2 cellular contexts compared by ENCODE assay signal in the genomic region with DNA sequence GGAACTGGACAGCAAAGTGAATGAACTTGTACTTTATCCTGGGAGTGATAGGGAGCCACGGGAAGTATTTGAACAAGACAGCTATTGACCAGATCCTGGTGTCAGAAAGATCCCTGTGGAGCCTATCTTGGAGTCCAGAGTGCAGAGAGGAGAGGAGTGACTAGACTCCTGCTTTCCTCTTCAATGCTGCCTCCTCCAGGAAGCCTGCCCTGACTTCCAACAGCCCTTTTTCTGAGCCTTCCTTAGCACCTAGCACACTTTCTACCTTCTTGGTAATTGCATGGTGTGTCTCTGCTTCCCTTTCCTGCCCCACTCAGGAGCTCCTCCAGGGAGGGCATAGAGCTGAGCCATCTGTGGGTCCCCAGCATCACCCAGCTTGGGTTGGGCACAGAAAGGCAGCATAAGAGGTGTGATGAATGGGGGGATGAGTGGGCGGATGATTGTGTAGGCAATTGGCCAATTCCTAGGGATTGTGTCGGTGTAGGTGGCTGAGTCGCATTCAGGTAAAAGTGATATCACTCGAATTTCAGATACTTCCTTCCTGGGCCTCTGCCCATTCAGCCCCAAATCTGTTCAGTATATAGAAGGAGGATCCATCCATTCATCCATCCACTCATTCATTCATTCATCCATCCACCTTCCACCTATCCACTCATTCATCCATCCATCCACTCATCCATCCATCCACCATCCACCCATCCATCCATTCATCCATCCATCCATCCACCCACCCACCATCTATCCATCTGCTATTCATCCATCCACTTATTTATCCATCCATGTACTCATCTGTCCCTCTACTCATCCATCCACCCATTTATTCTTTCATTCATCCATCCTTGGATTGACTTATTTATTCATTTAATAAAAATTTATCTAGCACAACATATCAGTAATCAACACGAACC.
A peak's percentile ranks its signal among the peaks of the same experiment; 100 is the strongest.
TF ChIP-seq lines count a peak whose summit lies in the region.

No MANE protein-coding gene starts in this region.

TF ChIP-seq in HCT116, 20 proteins besides CTCF, POLR2A, EP300 and RAD21:
- TF ChIP-seq POLR2AphosphoS5 (IDR thresholded peaks at IDR 0.05; ENCODE audit: low read depth, low read length), result no peak
- TF ChIP-seq EGR1 (IDR thresholded peaks at IDR 0.05; ENCODE audit: low read depth), result peak; percentile 61; the same call in 1 of the 2 replicates
TF ChIP-seq in HCT116: peak in this region for 1.

TF ChIP-seq in K562, 482 proteins besides CTCF, POLR2A, EP300 and RAD21:
- peak; percentile 52 for TF ChIP-seq RBM25 (IDR thresholded peaks at IDR 0.05; ENCODE audit: low read depth, low read length, severe bottlenecking)
- no peak for TF ChIP-seq MYC (IDR thresholded peaks at IDR 0.05; ENCODE audit: low read depth, low read length)
- no peak for TF ChIP-seq MYC (CRISPR knock-in tag; IDR thresholded peaks at IDR 0.05; ENCODE audit: borderline replicate concordance, low read depth)
- TF ChIP-seq ZFP36 (IDR thresholded peaks at IDR 0.05; ENCODE audit: low read depth, low read length, partially characterized antibody), result peak; percentile 84
- peak; percentile 60 for TF ChIP-seq ZNF239 (CRISPR knock-in tag; IDR thresholded peaks at IDR 0.05)
